In the genomic region with DNA sequence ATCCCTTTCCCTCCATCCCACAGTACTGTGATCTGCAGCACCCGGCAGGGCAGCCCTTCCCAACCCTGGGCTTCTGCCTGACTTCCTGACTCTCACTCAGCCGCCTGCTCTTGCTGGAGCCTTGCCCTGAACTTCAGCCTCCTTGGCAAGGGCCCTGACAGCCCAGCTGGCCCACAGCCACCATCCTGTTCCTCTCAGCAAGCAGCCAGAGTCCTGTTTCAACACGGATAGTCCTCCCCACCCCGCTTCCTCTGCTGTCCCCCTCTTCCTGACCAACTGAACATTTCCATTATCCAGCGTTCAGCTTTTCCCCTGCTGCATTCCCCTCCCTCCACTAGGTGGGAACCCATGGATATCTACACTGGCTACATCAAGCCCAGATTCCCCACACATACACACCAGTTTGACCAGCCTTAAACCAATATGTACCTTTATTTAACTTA, we compare ENCODE assay signal across 8 cellular contexts.
A peak's percentile ranks its signal among the peaks of the same experiment; 100 is the strongest.
DNase-seq lines count a peak whose midpoint lies in the region; ATAC-seq and TF ChIP-seq lines count a peak whose summit lies in the region.

No MANE protein-coding gene starts in this region.

- ATAC-seq in activated T-cell treated with anti-CD3 and anti-CD28 coated beads, Interleukin-2, amount 50 U/mL, for 72 hours (replicated peaks in 1 of 2), result no peak
- no peak for ATAC-seq in GM21381 (IDR thresholded peaks at IDR 0.05; ENCODE audit: unreplicated experiment)

- H3K27me3 ChIP-seq in spleen (replicated peaks in 1 of 7), result no peaks in the 10 kb centered on the region

- peak; percentile 87 for DNase-seq in AG20443 (ENCODE audit: low spot score)
- peak; percentile 63 for DNase-seq in KBM-7
- DNase-seq in brain pericyte (ENCODE audit: low read depth, low spot score), result peak; percentile 60
- peak; percentile 52 for DNase-seq in iPS-NIHi7 (ENCODE audit: extremely low spot score)
- DNase-seq in spleen, result peak; percentile 92
- no peak for DNase-seq in activated T-cell treated with anti-CD3 and anti-CD28 coated beads, Interleukin-2, amount 50 U/mL, for 72 hours
- no peak for DNase-seq in NCI-H526 treated with DMSO at 0.1 percent for 48 hours (lab: John Stamatoyannopoulos, UW)

- intact Hi-C loops in spleen (cut with DNase I; ENCODE audit: low total_unique reads), result no loop called here

- peaks cover 13 to 49% (median 31%) of the 10 kb centered on the region in 6 donors for H3K4me1 ChIP-seq in spleen

- peak overlapping the region in 2 of 8 donors; percentile 3 to 35 for H3K4me3 ChIP-seq in spleen

- H3K4me1 Mint-ChIP-seq in activated T-cell treated with anti-CD3 and anti-CD28 coated beads, Interleukin-2, amount 50 U/mL, for 72 hours (ENCODE audit: low read depth), result peaks cover 22% of the 10 kb centered on the region

- H3K36me3 ChIP-seq in spleen, result no peaks in the 10 kb centered on the region

- H3K27me3 Mint-ChIP-seq in activated T-cell treated with anti-CD3 and anti-CD28 coated beads, Interleukin-2, amount 50 U/mL, for 72 hours (ENCODE audit: low read depth), result peaks cover 5% of the 10 kb centered on the region

- peak in 9 of 11 experiments; percentile 16 to 66 (median 45) for TF ChIP-seq CTCF in spleen (IDR thresholded peaks at IDR 0.05 in 8 of 11, conservative IDR thresholded peaks at IDR 0.05 in 3 of 11)

- no peak overlapping the region for H3K27ac Mint-ChIP-seq in activated T-cell treated with anti-CD3 and anti-CD28 coated beads, Interleukin-2, amount 50 U/mL, for 72 hours

- no peaks in the 10 kb centered on the region for H3K9me3 Mint-ChIP-seq in activated T-cell treated with anti-CD3 and anti-CD28 coated beads, Interleukin-2, amount 50 U/mL, for 72 hours

- WGBS in spleen, 5 donors, result 12 to 29% (median 16%) methylated on average over 5 of the region's 5 CpGs

- no peak overlapping the region for H3K4me3 Mint-ChIP-seq in activated T-cell treated with anti-CD3 and anti-CD28 coated beads, Interleukin-2, amount 50 U/mL, for 72 hours

- peak overlapping the region; percentile 31 to 87 (median 78) for H3K27ac ChIP-seq in spleen

- TF ChIP-seq POLR2A in spleen (IDR thresholded peaks at IDR 0.05), result no peak

- H3K36me3 Mint-ChIP-seq in activated T-cell treated with anti-CD3 and anti-CD28 coated beads, Interleukin-2, amount 50 U/mL, for 72 hours (ENCODE audit: insufficient read depth in 2 of 2), result peaks cover 0 to 3% of the 10 kb centered on the region in 2 donors

- H3K9me3 ChIP-seq in spleen, result no peaks in the 10 kb centered on the region

- in situ Hi-C loops in KBM-7 (cut with MboI; ENCODE audit: low pct_unique_long_range_greater_than_20kb, low sequenced_read_pairs), result no loop called here

Comparison
In these comparisons a context has a peak if more than half of its experiments do, and no peak if none do; other contexts are left out.
1. DNase-seq: peak in AG20443 (single experiment), KBM-7 (single experiment), brain pericyte (single experiment), iPS-NIHi7 (single experiment) and spleen (single experiment); none in activated T-cell treated with anti-CD3 and anti-CD28 coated beads, Interleukin-2, amount 50 U/mL, for 72 hours (0 of 2) and NCI-H526 treated with DMSO at 0.1 percent for 48 hours (single experiment).